In genomic region chr3:39107056-39107873, GRCh38 we compare ENCODE assay signal across 1 cellular context.
A peak's percentile ranks its signal among the peaks of the same experiment; 100 is the strongest.
TF ChIP-seq lines count a peak whose summit lies in the region.

Gene GORASP1 (minus strand): TSS chr3:39107627. CDS start chr3:39107541, 86 bp downstream.
Gene TTC21A (plus strand): TSS chr3:39107680. CDS start chr3:39107838, 158 bp downstream.

TF ChIP-seq in HCT116, 20 proteins besides CTCF, POLR2A, EP300 and RAD21 (continued from another document):
- TF ChIP-seq EZH2phosphoT487 (IDR thresholded peaks at IDR 0.05; ENCODE audit: borderline replicate concordance): no peak
- TF ChIP-seq ELF1 (IDR thresholded peaks at IDR 0.05; ENCODE audit: borderline replicate concordance, low read depth): no peak
- TF ChIP-seq, protein P1, sequence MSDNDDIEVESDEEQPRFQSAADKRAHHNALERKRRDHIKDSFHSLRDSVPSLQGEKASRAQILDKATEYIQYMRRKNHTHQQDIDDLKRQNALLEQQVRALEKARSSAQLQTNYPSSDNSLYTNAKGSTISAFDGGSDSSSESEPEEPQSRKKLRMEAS (IDR thresholded peaks at IDR 0.05): peak; percentile 50
- peak; percentile 73 for TF ChIP-seq SIN3A (IDR thresholded peaks at IDR 0.05; ENCODE audit: low read depth)
- no peak for TF ChIP-seq FOSL1 (IDR thresholded peaks at IDR 0.05; ENCODE audit: low read depth)
